Comparison of ENCODE assay signal across 1 cellular context in genomic region chr1:2861143-2861987, GRCh38.
TF ChIP-seq lines count a peak whose summit lies in the region.

No MANE protein-coding gene starts in this region.

TF ChIP-seq in HepG2, 621 proteins besides CTCF, POLR2A, EP300 and RAD21:
- no peak for TF ChIP-seq PLRG1 (conservative IDR thresholded peaks at IDR 0.05)
- TF ChIP-seq ZNF232 (CRISPR knock-in tag; IDR thresholded peaks at IDR 0.05; ENCODE audit: borderline replicate concordance) = no peak
- TF ChIP-seq ARNT (IDR thresholded peaks at IDR 0.05) = no peak
- no peak for TF ChIP-seq CSRNP1 (CRISPR knock-in tag; IDR thresholded peaks at IDR 0.05)
- no peak for TF ChIP-seq ZNF326 (CRISPR knock-in tag; IDR thresholded peaks at IDR 0.05; ENCODE audit: borderline replicate concordance)
- TF ChIP-seq RERE (CRISPR knock-in tag; IDR thresholded peaks at IDR 0.05; ENCODE audit: low read depth) = no peak
- TF ChIP-seq ARID5B (CRISPR knock-in tag; IDR thresholded peaks at IDR 0.05) = no peak
- TF ChIP-seq MLLT10 (CRISPR knock-in tag; IDR thresholded peaks at IDR 0.05) = no peak
- TF ChIP-seq ZNF550 (CRISPR knock-in tag; IDR thresholded peaks at IDR 0.05; ENCODE audit: borderline replicate concordance) = no peak
- TF ChIP-seq RBM39 (IDR thresholded peaks at IDR 0.05; ENCODE audit: low read depth, low read length, poor library complexity, severe bottlenecking) = no peak
- TF ChIP-seq ZFP37 (CRISPR knock-in tag; IDR thresholded peaks at IDR 0.05; ENCODE audit: borderline replicate concordance) = no peak
- TF ChIP-seq MXD1 (CRISPR knock-in tag; IDR thresholded peaks at IDR 0.05) = no peak
- no peak for TF ChIP-seq SRSF1 (optimal IDR thresholded peaks at IDR 0.05; ENCODE audit: low read depth, low read length)
- TF ChIP-seq RCOR2 (CRISPR knock-in tag; IDR thresholded peaks at IDR 0.05) = no peak
- TF ChIP-seq ZFP36L2 (CRISPR knock-in tag; IDR thresholded peaks at IDR 0.05) = no peak
